ENCODE assay signal across 8 cellular contexts in the genomic region with DNA sequence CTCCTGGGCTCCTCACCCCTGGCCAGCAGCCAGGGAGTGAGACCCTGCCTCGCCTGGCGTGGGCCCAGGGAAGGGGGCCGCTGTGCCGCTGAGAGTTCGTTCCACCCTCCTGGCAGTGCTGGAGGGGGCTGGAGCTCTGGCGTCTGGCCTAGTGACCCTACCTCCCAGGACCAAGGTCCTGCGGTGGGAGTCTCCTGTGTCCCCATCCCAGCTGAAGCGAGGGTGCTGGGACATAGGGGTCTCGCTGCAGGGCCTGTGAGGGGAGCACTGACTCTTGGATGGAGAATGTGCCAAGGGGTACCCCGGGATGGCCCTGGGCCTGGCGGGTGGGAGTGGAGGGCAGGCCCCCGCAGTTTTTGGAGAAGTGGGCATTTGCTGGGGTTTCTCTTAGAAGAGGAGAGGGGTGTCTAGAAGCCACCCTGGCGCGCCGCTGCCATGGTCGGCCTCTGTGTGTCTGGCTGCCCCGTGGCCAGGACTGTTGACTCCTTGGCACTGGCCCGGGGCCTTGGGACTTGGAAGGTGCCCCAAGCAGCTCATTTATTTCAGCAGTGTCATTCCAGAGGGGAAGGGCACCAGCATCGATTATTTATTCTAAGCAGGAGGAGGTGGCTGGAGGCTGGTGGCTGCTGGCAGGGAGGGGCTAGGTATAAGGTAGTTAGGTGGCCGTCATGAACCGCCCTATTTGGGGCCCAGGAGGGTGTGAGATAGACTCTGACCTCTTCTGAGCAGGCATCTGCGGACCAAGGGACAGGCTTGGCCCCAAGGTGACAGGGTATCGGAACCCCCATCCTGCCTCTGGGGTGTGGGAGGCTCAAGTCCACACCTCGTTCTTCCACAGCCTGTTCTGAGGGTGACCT. TPM values are rescaled to one million over a fixed set of nuclear protein-coding genes. Genes with fewer than 3 reads are reported as not detected.
DNase-seq lines count a peak whose midpoint lies in the region; ATAC-seq and TF ChIP-seq lines count a peak whose summit lies in the region.

No MANE protein-coding gene starts in this region.

- H4K91ac ChIP-seq in mesenchymal stem cell (ENCODE audit: low read length): peak overlapping the region; percentile 4

- H3K4ac ChIP-seq in mesenchymal stem cell (ENCODE audit: low read depth in 1 of 2, low read length in 2 of 2): peak overlapping the region in 1 of 2 experiments; percentile 28

- peak overlapping the region in 1 of 2 experiments; percentile 82 for H3K14ac ChIP-seq in mesenchymal stem cell (ENCODE audit: low read length in 2 of 2)

- H3K36me3 ChIP-seq in mesenchymal stem cell (ENCODE audit: control insufficient read depth in 1 of 2, insufficient read depth in 2 of 2, low read depth in 1 of 2, low read length in 2 of 2) (peaks cover 0 to 6% of the 10 kb centered on the region in 2 experiments), upper lobe of right lung (no peaks in the 10 kb centered on the region)

- peak overlapping the region; percentile 62 for H3K9ac ChIP-seq in mesenchymal stem cell (ENCODE audit: low read length)

- 75% methylated on average over 24 of the region's 24 CpGs for WGBS in mesenchymal stem cell

- H2AK5ac ChIP-seq in mesenchymal stem cell (ENCODE audit: low read length, severe bottlenecking): peak overlapping the region; percentile 40

- H2BK5ac ChIP-seq in mesenchymal stem cell (ENCODE audit: low read depth, low read length, poor library complexity, severe bottlenecking): no peak overlapping the region

- H3K18ac ChIP-seq in mesenchymal stem cell (ENCODE audit: low read depth in 1 of 2, low read length in 2 of 2): peak overlapping the region in 1 of 2 experiments; percentile 79

- peak overlapping the region in 1 of 2 experiments; percentile 16 for H3K23ac ChIP-seq in mesenchymal stem cell (ENCODE audit: low read length in 2 of 2)

- ATAC-seq in upper lobe of right lung: peak; percentile 42
- no peak for ATAC-seq in HG03139 (IDR thresholded peaks at IDR 0.05; ENCODE audit: unreplicated experiment)

- H3K27me3 ChIP-seq in mesenchymal stem cell (ENCODE audit: control insufficient read depth in 1 of 2, insufficient read depth in 1 of 2, low read length in 2 of 2) (no peaks in the 10 kb centered on the region), upper lobe of right lung (no peaks in the 10 kb centered on the region)

- no peak overlapping the region for H2AFZ ChIP-seq in mesenchymal stem cell (ENCODE audit: low read depth, low read length)

- peak overlapping the region; percentile 38 for H3K4me3 Mint-ChIP-seq in activated naive CD4-positive, alpha-beta T cell treated with anti-CD3 and anti-CD28 coated beads, Interleukin-2, amount 10 ng/mL, durations not matched to agents 7 days and 5 days

- peaks cover 61% of the 10 kb centered on the region for H3K27me3 Mint-ChIP-seq in activated naive CD4-positive, alpha-beta T cell treated with anti-CD3 and anti-CD28 coated beads, Interleukin-2, amount 10 ng/mL, durations not matched to agents 7 days and 5 days

- peak overlapping the region; percentile 77 for H3K4me2 ChIP-seq in mesenchymal stem cell (ENCODE audit: low read length, poor library complexity, severe bottlenecking)

- intact Hi-C loops in upper lobe of right lung (cut with DNase I): loop anchor here (10.0 kb wide), 1 partner anchor 110 kb away; no protein-coding TSS in a partner anchor

- H3K27ac ChIP-seq in cingulate gyrus (ENCODE audit: low read depth, low read length) (peak overlapping the region; percentile 72), mesenchymal stem cell (ENCODE audit: low read length, poor library complexity, severe bottlenecking) (no peak overlapping the region), upper lobe of right lung (peak overlapping the region; percentile 84)

- no peak for TF ChIP-seq CTCF in upper lobe of right lung (IDR thresholded peaks at IDR 0.05)

- H3K9me3 ChIP-seq in mesenchymal stem cell (ENCODE audit: control insufficient read depth, low read length) (no peaks in the 10 kb centered on the region), upper lobe of right lung (no peaks in the 10 kb centered on the region)

- H3K4me1 Mint-ChIP-seq in activated naive CD4-positive, alpha-beta T cell treated with anti-CD3 and anti-CD28 coated beads, Interleukin-2, amount 10 ng/mL, durations not matched to agents 7 days and 5 days: peaks cover 21% of the 10 kb centered on the region

- peak overlapping the region; percentile 73 to 74 for H3K4me3 ChIP-seq in mesenchymal stem cell (ENCODE audit: insufficient read depth in 1 of 2, low read depth in 1 of 2, low read length in 2 of 2)
- peak overlapping the region; percentile 65 for H3K4me3 ChIP-seq in upper lobe of right lung

- peak overlapping the region; percentile 33 for H4K8ac ChIP-seq in mesenchymal stem cell (ENCODE audit: low read length)

- peaks cover 12% of the 10 kb centered on the region for H3K79me1 ChIP-seq in mesenchymal stem cell (replicated peaks; ENCODE audit: low read length, poor library complexity, severe bottlenecking)

- H3K36me3 Mint-ChIP-seq in activated naive CD4-positive, alpha-beta T cell treated with anti-CD3 and anti-CD28 coated beads, Interleukin-2, amount 10 ng/mL, durations not matched to agents 7 days and 5 days: peaks cover 2% of the 10 kb centered on the region

- H3K4me1 ChIP-seq in mesenchymal stem cell (ENCODE audit: control insufficient read depth, insufficient read depth, low read depth, low read length) (peaks cover 14% of the 10 kb centered on the region), upper lobe of right lung (peaks cover 18% of the 10 kb centered on the region)

- H3K27ac Mint-ChIP-seq in activated naive CD4-positive, alpha-beta T cell treated with anti-CD3 and anti-CD28 coated beads, Interleukin-2, amount 10 ng/mL, durations not matched to agents 7 days and 5 days: no peak overlapping the region

- H2BK12ac ChIP-seq in mesenchymal stem cell (ENCODE audit: low read length in 2 of 2): peak overlapping the region in 1 of 2 experiments; percentile 2

- CTCF ChIA-PET in activated naive CD4-positive, alpha-beta T cell treated with anti-CD3 and anti-CD28 coated beads, Interleukin-2, amount 10 ng/mL, durations not matched to agents 7 days and 5 days (lab: Charles Lee): no interaction called here

- DNase-seq in activated naive CD4-positive, alpha-beta T cell treated with anti-CD3 and anti-CD28 coated beads, Interleukin-2, amount 10 ng/mL, durations not matched to agents 7 days and 5 days: no peak
- no peak for DNase-seq in activated naive CD4-positive, alpha-beta T cell treated with Interleukin-2 at 50 U/mL for 16 hours
- DNase-seq in mesenchymal stem cell (no peak), upper lobe of right lung (no peak), DMS153 treated with DMSO at 0.1 percent for 48 hours (lab: John Stamatoyannopoulos, UW; ENCODE audit: unreplicated experiment) (no peak)
- DNase-seq in central memory CD4-positive, alpha-beta T cell: no peak

- H2BK15ac ChIP-seq in mesenchymal stem cell (ENCODE audit: low read depth, poor library complexity, severe bottlenecking): no peak overlapping the region

- H3K9me3 Mint-ChIP-seq in activated naive CD4-positive, alpha-beta T cell treated with anti-CD3 and anti-CD28 coated beads, Interleukin-2, amount 10 ng/mL, durations not matched to agents 7 days and 5 days: peaks cover 3% of the 10 kb centered on the region

- no peak overlapping the region for H2BK120ac ChIP-seq in mesenchymal stem cell (ENCODE audit: low read depth, low read length)

RNA-seq across cellular contexts. Expression of gene GTF2IRD1, which starts 1.5 kb away (rescaled TPM):
- polyA plus RNA-seq in mesenchymal stem cell (2013, experiment 1 of 2): 25.5 TPM
- 28.4 TPM for polyA plus RNA-seq in mesenchymal stem cell (2013, experiment 2 of 2)
- total RNA-seq in upper lobe of right lung: 30.5 TPM
